In genomic region chr1:21937034-21937371, GRCh38 we compare ENCODE assay signal across 1 cellular context.
TF ChIP-seq lines count a peak whose summit lies in the region.

Gene HSPG2 (minus strand): TSS chr1:21937310. CDS start chr1:21937217, 93 bp downstream.

TF ChIP-seq in HepG2, 621 proteins besides CTCF, POLR2A, EP300 and RAD21 (continued from another document):
- TF ChIP-seq ZHX2 (IDR thresholded peaks at IDR 0.05; ENCODE audit: low read depth) = no peak
- no peak for TF ChIP-seq ZHX2 (CRISPR knock-in tag; IDR thresholded peaks at IDR 0.05; ENCODE audit: borderline replicate concordance)
- TF ChIP-seq ARNT2 (CRISPR knock-in tag; IDR thresholded peaks at IDR 0.05; ENCODE audit: low read depth) = 0 out of 2 replicates have a peak, but pooled peaks have one; percentile 4
